Comparison of ENCODE assay signal across 8 cellular contexts in the genomic region with DNA sequence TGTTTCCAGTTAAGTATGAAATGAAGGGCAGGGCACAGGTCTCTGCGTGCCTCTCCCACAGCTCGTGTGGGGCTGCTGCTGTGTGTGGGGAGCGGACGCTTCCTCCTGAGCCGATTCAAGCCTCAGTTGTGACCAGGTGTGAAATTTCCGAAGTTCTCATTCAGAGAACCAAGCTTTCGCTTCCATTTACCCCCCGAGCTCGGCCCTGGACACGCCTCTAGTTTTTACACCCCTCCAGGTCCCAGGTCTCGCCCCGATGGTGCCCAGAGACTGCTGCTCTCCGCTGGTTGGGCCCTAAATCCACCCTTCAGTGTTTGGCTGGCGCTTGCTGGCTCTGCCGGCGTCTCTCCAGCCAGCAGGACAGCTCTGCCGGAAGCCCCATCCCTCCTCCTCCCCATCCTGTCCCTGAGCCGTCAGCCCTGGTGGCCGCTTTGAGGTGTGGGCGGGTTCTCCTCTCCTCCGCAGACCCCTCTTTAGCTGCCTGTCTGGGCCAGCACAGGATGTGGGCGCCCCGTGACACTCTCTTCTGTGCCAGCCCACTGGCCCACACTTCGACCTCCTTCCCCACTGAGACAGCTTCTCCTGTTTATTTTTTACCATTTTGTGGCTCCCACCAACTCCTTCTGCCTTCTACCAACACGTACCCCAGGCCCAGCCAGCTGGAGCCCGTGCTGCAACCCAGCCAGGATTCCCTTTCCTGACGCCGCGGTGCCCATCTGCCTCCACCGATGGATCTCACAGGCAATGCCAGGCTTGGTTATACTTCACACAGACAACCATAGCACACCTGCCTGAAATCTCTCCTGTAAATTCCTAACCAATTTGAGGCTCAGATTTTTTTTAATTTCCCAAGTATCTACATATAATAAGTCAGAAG.
DNase-seq lines count a peak whose midpoint lies in the region; ATAC-seq, FAIRE-seq and TF ChIP-seq lines count a peak whose summit lies in the region.
"Had no signal": no experiment of that assay in that cellular context is flagged by ENCODE, and none has a peak within 500 bp of the region (broad histone marks: within the 10 kb centered on the region; RNA-seq: fewer than 3 reads in every experiment).

No MANE protein-coding gene starts in this region.

- H4K20me1 ChIP-seq in GM23338 (replicated peaks; ENCODE audit: insufficient read depth) (no peaks in the 10 kb centered on the region), H1 (replicated peaks in 1 of 2; ENCODE audit: control insufficient read depth in 1 of 2, insufficient read depth in 2 of 2, low read length in 2 of 2) (no peaks in the 10 kb centered on the region)

- CTCF ChIA-PET in H1 (lab: Charles Lee; ENCODE audit: partially characterized antibody) = interaction anchor here (0.6 to 1.2 kb wide), 7 partner anchors 10 to 1256 kb away, joined by 3 to 4 read pairs (median 3); no protein-coding TSS in a partner anchor

- H4K5ac ChIP-seq in H1 (ENCODE audit: insufficient read length, low read depth, low read length) = no peak overlapping the region

- peaks cover 2% of the 10 kb centered on the region; the same call in 2 of the 3 replicates for H3K36me3 Mint-ChIP-seq in GM23338 (ENCODE audit: low read depth)

- no peaks in the 10 kb centered on the region for H3F3A ChIP-seq in GM23338 (replicated peaks; ENCODE audit: low read depth)

- no peak for FAIRE-seq in H1 (lab: Jason Lieb, UNC)
- no peak for FAIRE-seq in urothelium cell line (lab: Jason Lieb, UNC)

- no peak overlapping the region for H3K56ac ChIP-seq in H1 (replicated peaks; ENCODE audit: insufficient read length, low read depth, low read length)

- H4K91ac ChIP-seq in H1 (replicated peaks; ENCODE audit: insufficient read length, low read length) = peak overlapping the region; percentile 56

- H3K4me1 ChIP-seq in GM23338 (ENCODE audit: insufficient read depth) = no peaks in the 10 kb centered on the region; the same call in 1 of the 2 replicates
- peaks cover 0 to 18% (median 7%) of the 10 kb centered on the region in 4 experiments; a peak in 4 of 7 replicates for H3K4me1 ChIP-seq in H1 (replicated peaks in 1 of 4; ENCODE audit: control insufficient read depth in 3 of 4, insufficient read depth in 4 of 4, low read length in 3 of 4)

- no peak overlapping the region for H4K8ac ChIP-seq in H1 (ENCODE audit: extremely low read depth, insufficient read depth, low read length)

- WGBS in H1 (ENCODE audit: extremely low coverage in 1 of 2, insufficient coverage in 1 of 2, insufficient read length in 1 of 2, insufficient replicate concordance in 2 of 2, low coverage in 1 of 2, low lambda C conversion rate in 2 of 2, missing lambda C conversion rate in 1 of 2), 2 experiments = 73% methylated on average over 30 of the region's 30 CpGs; no CpG with 5 or more reads in 1 of the 2 experiments

- H3K23me2 ChIP-seq in H1 (ENCODE audit: low read depth, low read length) = peaks cover 3% of the 10 kb centered on the region; the same call in 1 of the 2 replicates

- no peak overlapping the region for H3K9ac ChIP-seq in H1 (replicated peaks in 1 of 4; ENCODE audit: extremely low read depth in 1 of 4, low read depth in 3 of 4, low read length in 3 of 4)
- H3K9ac ChIP-seq: KMS-11 had no signal

- H3K4me2 ChIP-seq in GM23338 = no peak overlapping the region
- no peak overlapping the region for H3K4me2 ChIP-seq in H1 (ENCODE audit: insufficient read depth in 1 of 2, low read depth in 2 of 2, low read length in 2 of 2)
- H3K4me2 ChIP-seq: KMS-11 had no signal

- H3K23ac ChIP-seq in H1 (ENCODE audit: insufficient read length) = no peak overlapping the region

- H3K79me2 ChIP-seq in GM23338 (replicated peaks; ENCODE audit: insufficient read depth) = no peaks in the 10 kb centered on the region
- H3K79me2 ChIP-seq in H1 (ENCODE audit: control insufficient read depth in 1 of 2, insufficient read depth in 2 of 2, low read length in 2 of 2) = no peaks in the 10 kb centered on the region

- H3K27ac ChIP-seq in GM23338 (ENCODE audit: low read depth) (no peak overlapping the region), H1 (ENCODE audit: low read depth, low read length) (no peak overlapping the region)
- H3K27ac ChIP-seq: KMS-11 had no signal

- H3K27ac Mint-ChIP-seq in GM23338 = no peak overlapping the region

- TF ChIP-seq CTCF in GM23338 (conservative IDR thresholded peaks at IDR 0.05; ENCODE audit: low read depth in 2 of 2) (no peak), H1 (IDR thresholded peaks at IDR 0.05; ENCODE audit: control extremely low read depth in 1 of 3, insufficient read depth in 1 of 3, low read depth in 1 of 3, low read length in 3 of 3) (no peak)

- no peak overlapping the region; the same call in 1 of the 2 replicates for H3K18ac ChIP-seq in H1 (ENCODE audit: extremely low read depth, low read length)

- H3K4me3 Mint-ChIP-seq in GM23338 = no peak overlapping the region

- H2BK15ac ChIP-seq in H1 (ENCODE audit: low read length) = 0 out of 2 replicates have a peak overlapping the region, but pooled peaks have one; percentile 46

- H2AK5ac ChIP-seq in H1 (ENCODE audit: low read depth, low read length) = no peak overlapping the region

- H2AFZ ChIP-seq in GM23338 (peak overlapping the region; percentile 66), H1 (ENCODE audit: low read length) (no peak overlapping the region)

- H3K27me3 Mint-ChIP-seq in GM23338 (ENCODE audit: insufficient read depth, low read depth, poor library complexity) = peaks cover 27% of the 10 kb centered on the region

- H3K9me3 Mint-ChIP-seq in GM23338 = peaks cover 16% of the 10 kb centered on the region

- H3K4ac ChIP-seq in H1 (replicated peaks; ENCODE audit: insufficient read length, low read depth, low read length) = no peak overlapping the region

- no peaks in the 10 kb centered on the region for H3K79me1 ChIP-seq in H1 (ENCODE audit: low read depth, low read length)

- H3K36me3 ChIP-seq in GM23338 (ENCODE audit: insufficient read depth) (no peaks in the 10 kb centered on the region), H1 (ENCODE audit: control insufficient read depth in 2 of 4, insufficient read depth in 4 of 4, low read length in 3 of 4) (no peaks in the 10 kb centered on the region)

- H3K9me2 ChIP-seq in GM23338 (ENCODE audit: insufficient read depth) = no peaks in the 10 kb centered on the region

- TF ChIP-seq POLR2A in H1 (IDR thresholded peaks at IDR 0.05; ENCODE audit: control extremely low read depth in 1 of 2, low read depth in 2 of 2, low read length in 2 of 2) = no peak

- no peaks in the 10 kb centered on the region for H3K27me3 ChIP-seq in GM23338 (ENCODE audit: insufficient read depth)
- peaks cover 0 to 3% (median 0%) of the 10 kb centered on the region in 4 experiments; a peak in 2 of 7 replicates for H3K27me3 ChIP-seq in H1 (replicated peaks in 1 of 4; ENCODE audit: control insufficient read depth in 3 of 4, extremely low read depth in 1 of 4, insufficient read depth in 3 of 4, low read length in 3 of 4)

- H3K4me3 ChIP-seq in GM23338 (no peak overlapping the region), H1 (ENCODE audit: extremely low read depth in 1 of 4, insufficient read depth in 2 of 4, low read depth in 3 of 4, low read length in 4 of 4) (no peak overlapping the region)

- no peak overlapping the region for H3K14ac ChIP-seq in H1 (ENCODE audit: insufficient read length)

- H2BK12ac ChIP-seq in H1 (ENCODE audit: low read depth, low read length) = no peak overlapping the region

- peaks cover 30% of the 10 kb centered on the region for H3K4me1 Mint-ChIP-seq in GM23338

- TF ChIP-seq RAD21 in H1 (IDR thresholded peaks at IDR 0.05 in 1 of 2, conservative IDR thresholded peaks at IDR 0.05 in 1 of 2; ENCODE audit: low read depth in 2 of 2, low read length in 2 of 2) = peak in 1 of 2 experiments; percentile 22; a peak in 1 of 4 replicates

- no peak overlapping the region for H2BK5ac ChIP-seq in H1 (ENCODE audit: low read depth, low read length)

- no peak overlapping the region for H2BK20ac ChIP-seq in H1 (ENCODE audit: low read length)

- no peak for TF ChIP-seq EP300 in H1 (IDR thresholded peaks at IDR 0.05; ENCODE audit: borderline replicate concordance in 1 of 2, low read depth in 2 of 2, low read length in 2 of 2)

- H3K9me3 ChIP-seq in H1 (ENCODE audit: insufficient read depth in 2 of 2, low read depth in 1 of 2, low read length in 1 of 2) = peaks cover 2 to 4% of the 10 kb centered on the region in 2 experiments; a peak in 1 of 4 replicates

- POLR2A ChIA-PET in H1 (lab: Charles Lee; ENCODE audit: partially characterized antibody) = interaction anchor here (0.5 to 0.6 kb wide), 2 partner anchors 13 to 258 kb away, joined by 3 to 4 read pairs; no protein-coding TSS in a partner anchor

- peak; percentile 66 for ATAC-seq in GM23338
- ATAC-seq in HG02642 (IDR thresholded peaks at IDR 0.05; ENCODE audit: poor library complexity, unreplicated experiment) = no peak
- no peak for ATAC-seq in GM19328 (IDR thresholded peaks at IDR 0.05; ENCODE audit: unreplicated experiment)

- no peak overlapping the region for H2BK120ac ChIP-seq in H1 (replicated peaks; ENCODE audit: low read depth, low read length)

- DNase-seq in GM23338 (ENCODE audit: low spot score) (peak; percentile 46), H1 (ENCODE audit: low read depth in 1 of 2, low spot score in 2 of 2) (no peak), urothelium cell line (ENCODE audit: low spot score) (no peak)
- DNase-seq in activated CD4-positive, alpha-beta T cell treated with anti-CD3 and anti-CD28 coated beads for 48 hours = peak; percentile 59
- DNase-seq in stimulated activated CD8-positive, alpha-beta memory T cell treated with anti-CD3 and anti-CD28 coated beads, Interleukin-2, amount 100 ng/mL, for 48 hours (ENCODE audit: low read depth in 2 of 2) = peak; percentile 48 to 65

TF ChIP-seq in GM23338, 12 proteins besides CTCF, POLR2A, EP300 and RAD21 (continues in another document):
- TF ChIP-seq CREB1 (CRISPR knock-in tag; IDR thresholded peaks at IDR 0.05; ENCODE audit: low read depth) = no peak

TF ChIP-seq in H1, 55 proteins besides CTCF, POLR2A, EP300 and RAD21:
- TF ChIP-seq CHD1 (IDR thresholded peaks at IDR 0.05; ENCODE audit: low read depth, low read length) (no peak), GABPA (IDR thresholded peaks at IDR 0.05; ENCODE audit: borderline replicate concordance, insufficient read depth, low read length) (peak; percentile 51; the same call in 1 of the 2 replicates)

Comparison
In these comparisons a context has a peak if more than half of its experiments do, and no peak if none do; other contexts are left out.
1. DNase-seq: peak in GM23338 (single experiment), activated CD4-positive, alpha-beta T cell treated with anti-CD3 and anti-CD28 coated beads for 48 hours (single experiment) and stimulated activated CD8-positive, alpha-beta memory T cell treated with anti-CD3 and anti-CD28 coated beads, Interleukin-2, amount 100 ng/mL, for 48 hours (2 of 2); none in H1 (0 of 2) and urothelium cell line (single experiment).